24 cellular contexts compared by ENCODE assay signal in the genomic region with DNA sequence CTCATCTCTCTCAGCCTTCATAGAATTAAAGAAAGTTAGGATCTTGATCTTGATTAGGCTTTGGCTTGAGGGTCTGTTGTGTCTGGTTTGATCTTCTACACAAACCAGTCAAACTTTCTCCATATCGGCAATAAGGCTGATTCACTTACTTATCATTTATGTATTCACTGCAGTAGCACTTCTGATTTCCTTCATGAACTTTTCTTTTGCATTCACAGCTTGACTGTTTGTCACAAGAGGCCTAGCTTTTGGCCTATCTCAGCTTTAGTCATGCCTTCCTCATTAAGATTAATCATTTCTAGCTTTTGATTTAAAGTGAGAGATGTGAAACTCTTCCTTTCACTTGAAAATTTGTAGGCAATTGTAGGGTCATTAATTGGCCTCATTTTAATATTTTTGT.
"Had no signal": no experiment of that assay in that cellular context is flagged by ENCODE, and none has a peak within 500 bp of the region (broad histone marks: within the 10 kb centered on the region; RNA-seq: fewer than 3 reads in every experiment).

No MANE protein-coding gene starts in this region.

- DNase-seq: activated CD4-positive, alpha-beta T cell treated with anti-CD3 and anti-CD28 coated beads, Interleukin-2, amount 10 ng/mL, durations not matched to agents 24 days and 14 days; activated CD4-positive, alpha-beta T cell treated with anti-CD3 and anti-CD28 coated beads, Interleukin-2, amount 50 U/mL, for 48 hours; activated CD4-positive, CD25-positive, alpha-beta regulatory T cell; activated CD8-positive, alpha-beta memory T cell treated with anti-CD3 and anti-CD28 coated beads, Interleukin-2, amount 10 ng/mL, durations not matched to agents 7 days and 5 days; activated gamma-delta T cell treated with Interleukin-2 at 50 U/mL for 16 hours; activated naive CD4-positive, alpha-beta T cell treated with anti-CD3 and anti-CD28 coated beads, Interleukin-2, amount 10 ng/mL, durations not matched to agents 7 days and 5 days; activated naive CD8-positive, alpha-beta T cell treated with anti-CD3 and anti-CD28 coated beads for 36 hours; activated T-cell treated with anti-CD3 and anti-CD28 coated beads, Interleukin-2, amount 50 U/mL, for 48 hours; colonic mucosa; KG1; NCI-H1092 treated with DMSO at 0.1 percent for 48 hours; NCI-H1436; NCI-H187; NCI-H2081; NCI-H510A treated with DMSO at 0.1 percent for 48 hours; NCI-H69; NK-92 treated with Interleukin-12 subunit alpha and Interleukin-12 subunit beta, amount 100 ng/mL, for 24 hours; Peyer's patch; SHP77; T-cell; T1000 had no signal

- H3K4me3 Mint-ChIP-seq: activated CD4-positive, alpha-beta T cell treated with anti-CD3 and anti-CD28 coated beads, Interleukin-2, amount 10 ng/mL, durations not matched to agents 24 days and 14 days; activated CD8-positive, alpha-beta memory T cell treated with anti-CD3 and anti-CD28 coated beads, Interleukin-2, amount 10 ng/mL, durations not matched to agents 7 days and 5 days; activated naive CD4-positive, alpha-beta T cell treated with anti-CD3 and anti-CD28 coated beads, Interleukin-2, amount 10 ng/mL, durations not matched to agents 7 days and 5 days; activated naive CD8-positive, alpha-beta T cell treated with anti-CD3 and anti-CD28 coated beads for 36 hours; T-cell had no signal

- H3K27me3 Mint-ChIP-seq: activated CD4-positive, alpha-beta T cell treated with anti-CD3 and anti-CD28 coated beads, Interleukin-2, amount 10 ng/mL, durations not matched to agents 24 days and 14 days; activated naive CD4-positive, alpha-beta T cell treated with anti-CD3 and anti-CD28 coated beads, Interleukin-2, amount 10 ng/mL, durations not matched to agents 7 days and 5 days had no signal

- H3K9me3 ChIP-seq: colonic mucosa, Peyer's patch, SJSA1 had no signal

- H3K4me1 Mint-ChIP-seq: activated CD4-positive, alpha-beta T cell treated with anti-CD3 and anti-CD28 coated beads, Interleukin-2, amount 10 ng/mL, durations not matched to agents 24 days and 14 days; activated CD8-positive, alpha-beta memory T cell treated with anti-CD3 and anti-CD28 coated beads, Interleukin-2, amount 10 ng/mL, durations not matched to agents 7 days and 5 days; activated naive CD4-positive, alpha-beta T cell treated with anti-CD3 and anti-CD28 coated beads, Interleukin-2, amount 10 ng/mL, durations not matched to agents 7 days and 5 days; activated naive CD8-positive, alpha-beta T cell treated with anti-CD3 and anti-CD28 coated beads for 36 hours; T-cell had no signal

- H3K27ac ChIP-seq: colonic mucosa, Peyer's patch, SJSA1, VCaP had no signal

- H3K27me3 ChIP-seq: colonic mucosa, Peyer's patch, SJSA1 had no signal

- H3K9me3 Mint-ChIP-seq: activated naive CD4-positive, alpha-beta T cell treated with anti-CD3 and anti-CD28 coated beads, Interleukin-2, amount 10 ng/mL, durations not matched to agents 7 days and 5 days had no signal

- H3K36me3 Mint-ChIP-seq: activated CD8-positive, alpha-beta memory T cell treated with anti-CD3 and anti-CD28 coated beads, Interleukin-2, amount 10 ng/mL, durations not matched to agents 7 days and 5 days; activated naive CD4-positive, alpha-beta T cell treated with anti-CD3 and anti-CD28 coated beads, Interleukin-2, amount 10 ng/mL, durations not matched to agents 7 days and 5 days; activated naive CD8-positive, alpha-beta T cell treated with anti-CD3 and anti-CD28 coated beads for 36 hours; T-cell had no signal

- H3K27ac Mint-ChIP-seq: activated CD4-positive, alpha-beta T cell treated with anti-CD3 and anti-CD28 coated beads, Interleukin-2, amount 10 ng/mL, durations not matched to agents 24 days and 14 days; activated CD8-positive, alpha-beta memory T cell treated with anti-CD3 and anti-CD28 coated beads, Interleukin-2, amount 10 ng/mL, durations not matched to agents 7 days and 5 days; activated naive CD4-positive, alpha-beta T cell treated with anti-CD3 and anti-CD28 coated beads, Interleukin-2, amount 10 ng/mL, durations not matched to agents 7 days and 5 days; activated naive CD8-positive, alpha-beta T cell treated with anti-CD3 and anti-CD28 coated beads for 36 hours; activated T-helper 2 cell treated with anti-CD3 and anti-CD28 coated beads, Interferon-gamma antibody, Interleukin-2, Interleukin-4, amounts not matched to agents 10 μg/mL and 5 μg/mL and 100 μg/mL, durations not matched to agents 14 hours and 24 hours and 36 hours; T-cell had no signal

- H3K36me3 ChIP-seq: colonic mucosa had no signal

- ATAC-seq: activated CD8-positive, alpha-beta memory T cell treated with anti-CD3 and anti-CD28 coated beads, Interleukin-2, amount 10 ng/mL, durations not matched to agents 7 days and 5 days; T-cell had no signal

- H3K4me1 ChIP-seq: colonic mucosa, Peyer's patch had no signal

- H3K4me3 ChIP-seq: colonic mucosa, Peyer's patch, SJSA1 had no signal
